ENCODE assay signal across 37 cellular contexts in genomic region chr3:148739720-148740119, GRCh38. TPM values are rescaled to one million over a fixed set of nuclear protein-coding genes. Genes with fewer than 3 reads are reported as not detected.
"Had no signal": no experiment of that assay in that cellular context is flagged by ENCODE, and none has a peak within 500 bp of the region (broad histone marks: within the 10 kb centered on the region; RNA-seq: fewer than 3 reads in every experiment).

No MANE protein-coding gene starts in this region.

- H3K36me3 Mint-ChIP-seq: activated CD4-positive, alpha-beta memory T cell treated with anti-CD3 and anti-CD28 coated beads for 36 hours; activated CD8-positive, alpha-beta memory T cell treated with anti-CD3 and anti-CD28 coated beads, Interleukin-2, amount 10 ng/mL, durations not matched to agents 7 days and 5 days; activated naive CD4-positive, alpha-beta T cell treated with anti-CD3 and anti-CD28 coated beads, Interleukin-2, amount 50 U/mL, for 24 hours; activated naive CD8-positive, alpha-beta T cell treated with anti-CD3 and anti-CD28 coated beads for 36 hours; brain had no signal

- H3K4me3 ChIP-seq: adrenal gland, breast epithelium, esophagus muscularis mucosa had no signal

- DNase-seq: activated B cell treated with CpG ODN at 0.5 μM for 24 hours; activated CD4-positive, alpha-beta memory T cell treated with anti-CD3 and anti-CD28 coated beads for 36 hours; activated CD4-positive, alpha-beta T cell treated with anti-CD3 and anti-CD28 coated beads for 48 hours; activated CD8-positive, alpha-beta memory T cell treated with anti-CD3 and anti-CD28 coated beads, Interleukin-2, amount 10 ng/mL, durations not matched to agents 7 days and 5 days; activated CD8-positive, alpha-beta memory T cell treated with anti-CD3 and anti-CD28 coated beads, Interleukin-2, amount 50 U/mL, for 4 hours; activated CD8-positive, alpha-beta T cell treated with anti-CD3 and anti-CD28 coated beads, Interleukin-2, amount 10 ng/mL, durations not matched to agents 7 days and 5 days; activated effector memory CD4-positive, alpha-beta T cell treated with anti-CD3 and anti-CD28 coated beads, Interleukin-2, amount 50 U/mL, for 16 hours; activated naive CD4-positive, alpha-beta T cell treated with anti-CD3 and anti-CD28 coated beads for 36 hours; activated naive CD8-positive, alpha-beta T cell treated with anti-CD3 and anti-CD28 coated beads for 36 hours; activated naive CD8-positive, alpha-beta T cell treated with anti-CD3 and anti-CD28 coated beads, Interleukin-2, amount 50 U/mL, for 24 hours; activated T-cell treated with anti-CD3 and anti-CD28 coated beads, Interleukin-2, amount 50 U/mL, for 1 hour; activated T-cell treated with anti-CD3 and anti-CD28 coated beads, Interleukin-2, amount 50 U/mL, for 48 hours; amygdala; aorta; cortex of kidney; dermis blood vessel endothelial cell; effector CD4-positive, alpha-beta T cell; effector memory CD8-positive, alpha-beta T cell; erythroblast; foreskin fibroblast; head of caudate nucleus; T-helper 1 cell; T-helper 17 cell; T1000; WERI-Rb-1 had no signal

- H3K27me3 ChIP-seq: adrenal gland, breast epithelium, esophagus muscularis mucosa had no signal

- H3K36me3 ChIP-seq: adrenal gland, breast epithelium, esophagus muscularis mucosa, WERI-Rb-1 had no signal

- H3K9me3 ChIP-seq: adrenal gland, breast epithelium, esophagus muscularis mucosa had no signal

- H3K9me3 Mint-ChIP-seq: activated B cell treated with CpG ODN at 0.5 μM for 24 hours; activated CD4-positive, alpha-beta memory T cell treated with anti-CD3 and anti-CD28 coated beads for 36 hours; activated naive CD4-positive, alpha-beta T cell treated with anti-CD3 and anti-CD28 coated beads for 36 hours; activated naive CD4-positive, alpha-beta T cell treated with anti-CD3 and anti-CD28 coated beads, Interleukin-2, amount 50 U/mL, for 24 hours; activated naive CD8-positive, alpha-beta T cell treated with anti-CD3 and anti-CD28 coated beads for 36 hours; activated naive CD8-positive, alpha-beta T cell treated with anti-CD3 and anti-CD28 coated beads, Interleukin-2, amount 50 U/mL, for 24 hours; activated T-helper 1 cell treated with anti-CD3 and anti-CD28 coated beads, Interleukin-12 subunit alpha, Interleukin-12 subunit beta, Interleukin-2, Interleukin-4 antibody, amounts not matched to agents 30 ng/mL and 10 ng/mL and 1 ng/mL, durations not matched to agents 14 hours and 24 hours and 36 hours; activated T-helper 2 cell treated with anti-CD3 and anti-CD28 coated beads, Interferon-gamma antibody, Interleukin-2, Interleukin-4, amounts not matched to agents 10 μg/mL and 5 μg/mL and 100 μg/mL, durations not matched to agents 14 hours and 24 hours and 36 hours; T-helper 2 cell treated with Interferon-gamma antibody and Interleukin-4, amounts not matched to agents 5 μg/mL and 100 μg/mL, for 36 hours had no signal

- H3K27ac Mint-ChIP-seq: activated B cell treated with CpG ODN at 0.5 μM for 24 hours; activated CD4-positive, alpha-beta memory T cell treated with anti-CD3 and anti-CD28 coated beads for 36 hours; activated CD8-positive, alpha-beta memory T cell treated with anti-CD3 and anti-CD28 coated beads, Interleukin-2, amount 10 ng/mL, durations not matched to agents 7 days and 5 days; activated CD8-positive, alpha-beta T cell treated with anti-CD3 and anti-CD28 coated beads, Interleukin-2, amount 10 ng/mL, durations not matched to agents 7 days and 5 days; activated naive CD4-positive, alpha-beta T cell treated with anti-CD3 and anti-CD28 coated beads for 36 hours; activated naive CD4-positive, alpha-beta T cell treated with anti-CD3 and anti-CD28 coated beads, Interleukin-2, amount 50 U/mL, for 24 hours; activated naive CD8-positive, alpha-beta T cell treated with anti-CD3 and anti-CD28 coated beads for 36 hours; activated naive CD8-positive, alpha-beta T cell treated with anti-CD3 and anti-CD28 coated beads, Interleukin-2, amount 50 U/mL, for 24 hours; activated T-helper 1 cell treated with anti-CD3 and anti-CD28 coated beads, Interleukin-12 subunit alpha, Interleukin-12 subunit beta, Interleukin-2, Interleukin-4 antibody, amounts not matched to agents 30 ng/mL and 10 ng/mL and 1 ng/mL, durations not matched to agents 14 hours and 24 hours and 36 hours; activated T-helper 2 cell treated with anti-CD3 and anti-CD28 coated beads, Interferon-gamma antibody, Interleukin-2, Interleukin-4, amounts not matched to agents 10 μg/mL and 5 μg/mL and 100 μg/mL, durations not matched to agents 14 hours and 24 hours and 36 hours; brain; effector memory CD8-positive, alpha-beta T cell; T-helper 17 cell; T-helper 2 cell treated with Interferon-gamma antibody and Interleukin-4, amounts not matched to agents 5 μg/mL and 100 μg/mL, for 36 hours had no signal

- H3K4me1 ChIP-seq: breast epithelium, esophagus muscularis mucosa had no signal

- H3K4me3 Mint-ChIP-seq: activated B cell treated with CpG ODN at 0.5 μM for 24 hours; activated CD4-positive, alpha-beta memory T cell treated with anti-CD3 and anti-CD28 coated beads for 36 hours; activated CD8-positive, alpha-beta memory T cell treated with anti-CD3 and anti-CD28 coated beads, Interleukin-2, amount 10 ng/mL, durations not matched to agents 7 days and 5 days; activated CD8-positive, alpha-beta T cell treated with anti-CD3 and anti-CD28 coated beads, Interleukin-2, amount 10 ng/mL, durations not matched to agents 7 days and 5 days; activated naive CD4-positive, alpha-beta T cell treated with anti-CD3 and anti-CD28 coated beads for 36 hours; activated naive CD4-positive, alpha-beta T cell treated with anti-CD3 and anti-CD28 coated beads, Interleukin-2, amount 50 U/mL, for 24 hours; activated naive CD8-positive, alpha-beta T cell treated with anti-CD3 and anti-CD28 coated beads for 36 hours; activated naive CD8-positive, alpha-beta T cell treated with anti-CD3 and anti-CD28 coated beads, Interleukin-2, amount 50 U/mL, for 24 hours; activated T-helper 1 cell treated with anti-CD3 and anti-CD28 coated beads, Interleukin-12 subunit alpha, Interleukin-12 subunit beta, Interleukin-2, Interleukin-4 antibody, amounts not matched to agents 30 ng/mL and 10 ng/mL and 1 ng/mL, durations not matched to agents 14 hours and 24 hours and 36 hours; brain; effector memory CD8-positive, alpha-beta T cell; T-helper 17 cell; T-helper 2 cell treated with Interferon-gamma antibody and Interleukin-4, amounts not matched to agents 5 μg/mL and 100 μg/mL, for 36 hours had no signal

- H3K27ac ChIP-seq: adrenal gland, breast epithelium, esophagus muscularis mucosa, WERI-Rb-1 had no signal

- H3K27me3 Mint-ChIP-seq: activated B cell treated with CpG ODN at 0.5 μM for 24 hours; activated CD4-positive, alpha-beta memory T cell treated with anti-CD3 and anti-CD28 coated beads for 36 hours; activated CD8-positive, alpha-beta memory T cell treated with anti-CD3 and anti-CD28 coated beads, Interleukin-2, amount 10 ng/mL, durations not matched to agents 7 days and 5 days; activated naive CD8-positive, alpha-beta T cell treated with anti-CD3 and anti-CD28 coated beads for 36 hours; activated naive CD8-positive, alpha-beta T cell treated with anti-CD3 and anti-CD28 coated beads, Interleukin-2, amount 50 U/mL, for 24 hours; brain; effector memory CD8-positive, alpha-beta T cell had no signal

- ATAC-seq: activated CD4-positive, CD25-positive, alpha-beta regulatory T cell treated with anti-CD3 and anti-CD28 coated beads, Interleukin-2, amount 50 U/mL, for 24 hours; activated CD8-positive, alpha-beta memory T cell treated with anti-CD3 and anti-CD28 coated beads, Interleukin-2, amount 10 ng/mL, durations not matched to agents 7 days and 5 days; activated CD8-positive, alpha-beta T cell treated with anti-CD3 and anti-CD28 coated beads, Interleukin-2, amount 10 ng/mL, durations not matched to agents 7 days and 5 days; activated naive CD8-positive, alpha-beta T cell treated with anti-CD3 and anti-CD28 coated beads, Interleukin-2, amount 50 U/mL, for 24 hours; effector memory CD8-positive, alpha-beta T cell; T-helper 17 cell had no signal

- H3K4me1 Mint-ChIP-seq: activated B cell treated with CpG ODN at 0.5 μM for 24 hours; activated CD8-positive, alpha-beta memory T cell treated with anti-CD3 and anti-CD28 coated beads, Interleukin-2, amount 10 ng/mL, durations not matched to agents 7 days and 5 days; activated naive CD4-positive, alpha-beta T cell treated with anti-CD3 and anti-CD28 coated beads, Interleukin-2, amount 50 U/mL, for 24 hours; activated naive CD8-positive, alpha-beta T cell treated with anti-CD3 and anti-CD28 coated beads for 36 hours; activated naive CD8-positive, alpha-beta T cell treated with anti-CD3 and anti-CD28 coated beads, Interleukin-2, amount 50 U/mL, for 24 hours; T-helper 17 cell had no signal

- FAIRE-seq: colon, frontal cortex had no signal

RNA-seq across cellular contexts. Expression of gene AGTR1, which starts 42.0 kb away (rescaled TPM):
- total RNA-seq: activated B cell treated with CpG ODN at 0.5 μM for 24 hours; activated CD4-positive, alpha-beta memory T cell treated with anti-CD3 and anti-CD28 coated beads for 36 hours; activated CD8-positive, alpha-beta memory T cell treated with anti-CD3 and anti-CD28 coated beads for 36 hours; activated CD8-positive, alpha-beta memory T cell treated with anti-CD3 and anti-CD28 coated beads, Interleukin-2, amount 10 ng/mL, durations not matched to agents 7 days and 5 days; activated CD8-positive, alpha-beta T cell treated with anti-CD3 and anti-CD28 coated beads, Interleukin-2, amount 10 ng/mL, durations not matched to agents 7 days and 5 days; activated naive CD4-positive, alpha-beta T cell treated with anti-CD3 and anti-CD28 coated beads for 36 hours; activated naive CD8-positive, alpha-beta T cell treated with anti-CD3 and anti-CD28 coated beads for 36 hours; activated T-helper 1 cell treated with anti-CD3 and anti-CD28 coated beads, Interleukin-12 subunit alpha, Interleukin-12 subunit beta, Interleukin-2, Interleukin-4 antibody, amounts not matched to agents 30 ng/mL and 10 ng/mL and 1 ng/mL, durations not matched to agents 14 hours and 24 hours and 36 hours; activated T-helper 2 cell treated with anti-CD3 and anti-CD28 coated beads, Interferon-gamma antibody, Interleukin-2, Interleukin-4, amounts not matched to agents 10 μg/mL and 5 μg/mL and 100 μg/mL, durations not matched to agents 14 hours and 24 hours and 36 hours; T-helper 17 cell had no signal
